ENCODE assay signal across 1 cellular context in the genomic region with DNA sequence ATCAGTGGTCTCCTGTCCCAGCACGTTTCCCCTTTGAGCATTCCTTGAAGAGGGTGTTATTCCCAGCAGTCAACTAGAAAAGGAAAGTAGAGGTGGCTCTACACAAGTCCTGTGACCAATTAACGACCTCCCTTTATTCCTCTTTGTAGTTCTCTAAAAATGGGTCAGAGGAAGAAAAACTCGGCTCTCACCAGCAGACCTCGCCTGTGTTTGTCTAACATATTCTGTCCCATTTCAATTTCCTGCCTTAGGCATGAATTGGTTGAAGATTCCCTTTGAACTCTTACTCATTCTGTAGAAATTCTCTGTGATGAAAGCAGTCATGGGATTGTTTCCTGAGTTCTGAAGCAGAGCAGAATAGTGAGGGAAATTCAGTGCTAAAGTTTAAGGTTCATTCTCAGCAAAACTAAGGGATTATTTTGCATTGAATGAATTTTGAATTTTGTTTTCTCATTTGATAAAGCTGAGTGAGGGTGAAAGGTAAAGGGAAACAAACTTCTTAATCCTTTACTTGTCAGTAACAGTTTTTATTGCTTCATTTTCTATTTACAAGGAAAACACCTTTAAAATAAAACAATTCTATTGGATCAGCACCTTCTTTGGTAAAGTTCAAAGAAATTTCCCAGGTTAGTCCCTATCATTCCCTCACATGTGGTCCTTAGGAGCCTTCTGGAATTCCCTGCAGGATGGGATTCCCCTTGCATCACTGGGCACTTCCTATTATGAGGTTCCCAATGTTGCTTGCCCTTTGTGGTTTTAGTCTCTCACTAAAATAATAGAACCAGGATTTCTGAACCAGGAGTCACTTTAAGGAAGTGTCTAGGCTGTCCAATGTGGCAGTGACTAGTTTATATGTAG.
TF ChIP-seq lines count a peak whose summit lies in the region.

No MANE protein-coding gene starts in this region.

TF ChIP-seq in HepG2, 621 proteins besides CTCF, POLR2A, EP300 and RAD21 (continued from another document and continues in another):
- TF ChIP-seq, protein P1, sequence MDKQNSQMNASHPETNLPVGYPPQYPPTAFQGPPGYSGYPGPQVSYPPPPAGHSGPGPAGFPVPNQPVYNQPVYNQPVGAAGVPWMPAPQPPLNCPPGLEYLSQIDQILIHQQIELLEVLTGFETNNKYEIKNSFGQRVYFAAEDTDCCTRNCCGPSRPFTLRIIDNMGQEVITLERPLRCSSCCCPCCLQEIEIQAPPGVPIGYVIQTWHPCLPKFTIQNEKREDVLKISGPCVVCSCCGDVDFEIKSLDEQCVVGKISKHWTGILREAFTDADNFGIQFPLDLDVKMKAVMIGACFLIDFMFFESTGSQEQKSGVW (CRISPR knock-in tag; IDR thresholded peaks at IDR 0.05; ENCODE audit: borderline replicate concordance): no peak
- TF ChIP-seq, protein P2, sequence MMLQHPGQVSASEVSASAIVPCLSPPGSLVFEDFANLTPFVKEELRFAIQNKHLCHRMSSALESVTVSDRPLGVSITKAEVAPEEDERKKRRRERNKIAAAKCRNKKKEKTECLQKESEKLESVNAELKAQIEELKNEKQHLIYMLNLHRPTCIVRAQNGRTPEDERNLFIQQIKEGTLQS (CRISPR knock-in tag; IDR thresholded peaks at IDR 0.05): peak; percentile 88
- TF ChIP-seq ZFX (CRISPR knock-in tag; IDR thresholded peaks at IDR 0.05; ENCODE audit: low read depth) (no peak), THYN1 (CRISPR knock-in tag; IDR thresholded peaks at IDR 0.05; ENCODE audit: borderline replicate concordance, low read depth) (no peak), MEIS1 (CRISPR knock-in tag; IDR thresholded peaks at IDR 0.05; ENCODE audit: borderline replicate concordance) (no peak), ZFP90 (CRISPR knock-in tag; IDR thresholded peaks at IDR 0.05; ENCODE audit: borderline replicate concordance) (peak; percentile 85; the same call in 1 of the 2 replicates), YY1 (IDR thresholded peaks at IDR 0.05; ENCODE audit: insufficient read depth, insufficient replicate concordance, low read depth, low read length) (no peak), HMGA1 (CRISPR knock-in tag; conservative IDR thresholded peaks at IDR 0.05) (no peak), JUND (CRISPR knock-in tag; IDR thresholded peaks at IDR 0.05) (peak; percentile 77), ZKSCAN8 (CRISPR knock-in tag; IDR thresholded peaks at IDR 0.05; ENCODE audit: borderline replicate concordance) (peak; percentile 92; the same call in 1 of the 2 replicates), NCOR1 (IDR thresholded peaks at IDR 0.05; ENCODE audit: borderline replicate concordance, low read length) (peak; percentile 96), SOX6 (IDR thresholded peaks at IDR 0.05) (no peak), SOX6 (CRISPR knock-in tag; IDR thresholded peaks at IDR 0.05) (peak; percentile 90), MAF1 (CRISPR knock-in tag; IDR thresholded peaks at IDR 0.05; ENCODE audit: borderline replicate concordance) (no peak), MBD4 (IDR thresholded peaks at IDR 0.05; ENCODE audit: borderline replicate concordance, low read length) (peak; percentile 60; the same call in 1 of the 2 replicates), LCORL (IDR thresholded peaks at IDR 0.05) (peak; percentile 65; the same call in 1 of the 2 replicates), LCORL (CRISPR knock-in tag; IDR thresholded peaks at IDR 0.05) (peak; percentile 73; the same call in 1 of the 2 replicates), ZSCAN12 (CRISPR knock-in tag; IDR thresholded peaks at IDR 0.05) (0 out of 2 replicates have a peak, but pooled peaks have one; percentile 6), ZNF260 (CRISPR knock-in tag; IDR thresholded peaks at IDR 0.05; ENCODE audit: borderline replicate concordance, low read depth) (no peak), ZNF431 (CRISPR knock-in tag; IDR thresholded peaks at IDR 0.05; ENCODE audit: borderline replicate concordance, low read depth) (peak; percentile 31; the same call in 1 of the 2 replicates), ZNF296 (CRISPR knock-in tag; conservative IDR thresholded peaks at IDR 0.05) (no peak), ATRX (CRISPR knock-in tag; IDR thresholded peaks at IDR 0.05; ENCODE audit: borderline replicate concordance) (no peak), ZNF225 (CRISPR knock-in tag; IDR thresholded peaks at IDR 0.05) (no peak), NFKBIZ (CRISPR knock-in tag; IDR thresholded peaks at IDR 0.05) (peak; percentile 63; the same call in 1 of the 2 replicates), MED8 (CRISPR knock-in tag; IDR thresholded peaks at IDR 0.05; ENCODE audit: insufficient replicate concordance) (peak; percentile 39), MEF2D (CRISPR knock-in tag; IDR thresholded peaks at IDR 0.05) (peak; percentile 52; the same call in 1 of the 2 replicates), PRMT3 (CRISPR knock-in tag; IDR thresholded peaks at IDR 0.05; ENCODE audit: borderline replicate concordance, low read depth) (no peak), ISL2 (CRISPR knock-in tag; IDR thresholded peaks at IDR 0.05) (peak; percentile 96), PAX8 (CRISPR knock-in tag; IDR thresholded peaks at IDR 0.05; ENCODE audit: borderline replicate concordance) (no peak), ZNF20 (CRISPR knock-in tag; IDR thresholded peaks at IDR 0.05) (no peak), EED (CRISPR knock-in tag; IDR thresholded peaks at IDR 0.05) (no peak), IKZF1 (IDR thresholded peaks at IDR 0.05) (no peak), POLR2AphosphoS5 (IDR thresholded peaks at IDR 0.05; ENCODE audit: low read depth, low read length) (peak; percentile 31), FOXM1 (CRISPR knock-in tag; IDR thresholded peaks at IDR 0.05) (no peak)
- TF ChIP-seq, protein P3, sequence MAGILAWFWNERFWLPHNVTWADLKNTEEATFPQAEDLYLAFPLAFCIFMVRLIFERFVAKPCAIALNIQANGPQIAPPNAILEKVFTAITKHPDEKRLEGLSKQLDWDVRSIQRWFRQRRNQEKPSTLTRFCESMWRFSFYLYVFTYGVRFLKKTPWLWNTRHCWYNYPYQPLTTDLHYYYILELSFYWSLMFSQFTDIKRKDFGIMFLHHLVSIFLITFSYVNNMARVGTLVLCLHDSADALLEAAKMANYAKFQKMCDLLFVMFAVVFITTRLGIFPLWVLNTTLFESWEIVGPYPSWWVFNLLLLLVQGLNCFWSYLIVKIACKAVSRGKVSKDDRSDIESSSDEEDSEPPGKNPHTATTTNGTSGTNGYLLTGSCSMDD (CRISPR knock-in tag; IDR thresholded peaks at IDR 0.05): no peak
- TF ChIP-seq, protein P4, sequence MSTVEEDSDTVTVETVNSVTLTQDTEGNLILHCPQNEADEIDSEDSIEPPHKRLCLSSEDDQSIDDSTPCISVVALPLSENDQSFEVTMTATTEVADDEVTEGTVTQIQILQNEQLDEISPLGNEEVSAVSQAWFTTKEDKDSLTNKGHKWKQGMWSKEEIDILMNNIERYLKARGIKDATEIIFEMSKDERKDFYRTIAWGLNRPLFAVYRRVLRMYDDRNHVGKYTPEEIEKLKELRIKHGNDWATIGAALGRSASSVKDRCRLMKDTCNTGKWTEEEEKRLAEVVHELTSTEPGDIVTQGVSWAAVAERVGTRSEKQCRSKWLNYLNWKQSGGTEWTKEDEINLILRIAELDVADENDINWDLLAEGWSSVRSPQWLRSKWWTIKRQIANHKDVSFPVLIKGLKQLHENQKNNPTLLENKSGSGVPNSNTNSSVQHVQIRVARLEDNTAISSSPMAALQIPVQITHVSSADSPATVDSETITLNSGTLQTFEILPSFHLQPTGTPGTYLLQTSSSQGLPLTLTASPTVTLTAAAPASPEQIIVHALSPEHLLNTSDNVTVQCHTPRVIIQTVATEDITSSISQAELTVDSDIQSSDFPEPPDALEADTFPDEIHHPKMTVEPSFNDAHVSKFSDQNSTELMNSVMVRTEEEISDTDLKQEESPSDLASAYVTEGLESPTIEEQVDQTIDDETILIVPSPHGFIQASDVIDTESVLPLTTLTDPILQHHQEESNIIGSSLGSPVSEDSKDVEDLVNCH (CRISPR knock-in tag; IDR thresholded peaks at IDR 0.05): no peak
- TF ChIP-seq, protein P5, sequence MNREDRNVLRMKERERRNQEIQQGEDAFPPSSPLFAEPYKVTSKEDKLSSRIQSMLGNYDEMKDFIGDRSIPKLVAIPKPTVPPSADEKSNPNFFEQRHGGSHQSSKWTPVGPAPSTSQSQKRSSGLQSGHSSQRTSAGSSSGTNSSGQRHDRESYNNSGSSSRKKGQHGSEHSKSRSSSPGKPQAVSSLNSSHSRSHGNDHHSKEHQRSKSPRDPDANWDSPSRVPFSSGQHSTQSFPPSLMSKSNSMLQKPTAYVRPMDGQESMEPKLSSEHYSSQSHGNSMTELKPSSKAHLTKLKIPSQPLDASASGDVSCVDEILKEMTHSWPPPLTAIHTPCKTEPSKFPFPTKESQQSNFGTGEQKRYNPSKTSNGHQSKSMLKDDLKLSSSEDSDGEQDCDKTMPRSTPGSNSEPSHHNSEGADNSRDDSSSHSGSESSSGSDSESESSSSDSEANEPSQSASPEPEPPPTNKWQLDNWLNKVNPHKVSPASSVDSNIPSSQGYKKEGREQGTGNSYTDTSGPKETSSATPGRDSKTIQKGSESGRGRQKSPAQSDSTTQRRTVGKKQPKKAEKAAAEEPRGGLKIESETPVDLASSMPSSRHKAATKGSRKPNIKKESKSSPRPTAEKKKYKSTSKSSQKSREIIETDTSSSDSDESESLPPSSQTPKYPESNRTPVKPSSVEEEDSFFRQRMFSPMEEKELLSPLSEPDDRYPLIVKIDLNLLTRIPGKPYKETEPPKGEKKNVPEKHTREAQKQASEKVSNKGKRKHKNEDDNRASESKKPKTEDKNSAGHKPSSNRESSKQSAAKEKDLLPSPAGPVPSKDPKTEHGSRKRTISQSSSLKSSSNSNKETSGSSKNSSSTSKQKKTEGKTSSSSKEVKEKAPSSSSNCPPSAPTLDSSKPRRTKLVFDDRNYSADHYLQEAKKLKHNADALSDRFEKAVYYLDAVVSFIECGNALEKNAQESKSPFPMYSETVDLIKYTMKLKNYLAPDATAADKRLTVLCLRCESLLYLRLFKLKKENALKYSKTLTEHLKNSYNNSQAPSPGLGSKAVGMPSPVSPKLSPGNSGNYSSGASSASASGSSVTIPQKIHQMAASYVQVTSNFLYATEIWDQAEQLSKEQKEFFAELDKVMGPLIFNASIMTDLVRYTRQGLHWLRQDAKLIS (CRISPR knock-in tag; IDR thresholded peaks at IDR 0.05): peak; percentile 36; the same call in 1 of the 2 replicates
- TF ChIP-seq, protein P6, sequence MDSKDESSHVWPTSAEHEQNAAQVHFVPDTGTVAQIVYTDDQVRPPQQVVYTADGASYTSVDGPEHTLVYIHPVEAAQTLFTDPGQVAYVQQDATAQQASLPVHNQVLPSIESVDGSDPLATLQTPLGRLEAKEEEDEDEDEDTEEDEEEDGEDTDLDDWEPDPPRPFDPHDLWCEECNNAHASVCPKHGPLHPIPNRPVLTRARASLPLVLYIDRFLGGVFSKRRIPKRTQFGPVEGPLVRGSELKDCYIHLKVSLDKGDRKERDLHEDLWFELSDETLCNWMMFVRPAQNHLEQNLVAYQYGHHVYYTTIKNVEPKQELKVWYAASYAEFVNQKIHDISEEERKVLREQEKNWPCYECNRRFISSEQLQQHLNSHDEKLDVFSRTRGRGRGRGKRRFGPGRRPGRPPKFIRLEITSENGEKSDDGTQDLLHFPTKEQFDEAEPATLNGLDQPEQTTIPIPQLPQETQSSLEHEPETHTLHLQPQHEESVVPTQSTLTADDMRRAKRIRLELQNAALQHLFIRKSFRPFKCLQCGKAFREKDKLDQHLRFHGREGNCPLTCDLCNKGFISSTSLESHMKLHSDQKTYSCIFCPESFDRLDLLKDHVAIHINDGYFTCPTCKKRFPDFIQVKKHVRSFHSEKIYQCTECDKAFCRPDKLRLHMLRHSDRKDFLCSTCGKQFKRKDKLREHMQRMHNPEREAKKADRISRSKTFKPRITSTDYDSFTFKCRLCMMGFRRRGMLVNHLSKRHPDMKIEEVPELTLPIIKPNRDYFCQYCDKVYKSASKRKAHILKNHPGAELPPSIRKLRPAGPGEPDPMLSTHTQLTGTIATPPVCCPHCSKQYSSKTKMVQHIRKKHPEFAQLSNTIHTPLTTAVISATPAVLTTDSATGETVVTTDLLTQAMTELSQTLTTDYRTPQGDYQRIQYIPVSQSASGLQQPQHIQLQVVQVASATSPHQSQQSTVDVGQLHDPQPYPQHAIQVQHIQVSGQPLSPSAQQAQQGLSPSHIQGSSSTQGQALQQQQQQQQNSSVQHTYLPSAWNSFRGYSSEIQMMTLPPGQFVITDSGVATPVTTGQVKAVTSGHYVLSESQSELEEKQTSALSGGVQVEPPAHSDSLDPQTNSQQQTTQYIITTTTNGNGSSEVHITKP (CRISPR knock-in tag; IDR thresholded peaks at IDR 0.05; ENCODE audit: low read depth): no peak
- TF ChIP-seq, protein P7, sequence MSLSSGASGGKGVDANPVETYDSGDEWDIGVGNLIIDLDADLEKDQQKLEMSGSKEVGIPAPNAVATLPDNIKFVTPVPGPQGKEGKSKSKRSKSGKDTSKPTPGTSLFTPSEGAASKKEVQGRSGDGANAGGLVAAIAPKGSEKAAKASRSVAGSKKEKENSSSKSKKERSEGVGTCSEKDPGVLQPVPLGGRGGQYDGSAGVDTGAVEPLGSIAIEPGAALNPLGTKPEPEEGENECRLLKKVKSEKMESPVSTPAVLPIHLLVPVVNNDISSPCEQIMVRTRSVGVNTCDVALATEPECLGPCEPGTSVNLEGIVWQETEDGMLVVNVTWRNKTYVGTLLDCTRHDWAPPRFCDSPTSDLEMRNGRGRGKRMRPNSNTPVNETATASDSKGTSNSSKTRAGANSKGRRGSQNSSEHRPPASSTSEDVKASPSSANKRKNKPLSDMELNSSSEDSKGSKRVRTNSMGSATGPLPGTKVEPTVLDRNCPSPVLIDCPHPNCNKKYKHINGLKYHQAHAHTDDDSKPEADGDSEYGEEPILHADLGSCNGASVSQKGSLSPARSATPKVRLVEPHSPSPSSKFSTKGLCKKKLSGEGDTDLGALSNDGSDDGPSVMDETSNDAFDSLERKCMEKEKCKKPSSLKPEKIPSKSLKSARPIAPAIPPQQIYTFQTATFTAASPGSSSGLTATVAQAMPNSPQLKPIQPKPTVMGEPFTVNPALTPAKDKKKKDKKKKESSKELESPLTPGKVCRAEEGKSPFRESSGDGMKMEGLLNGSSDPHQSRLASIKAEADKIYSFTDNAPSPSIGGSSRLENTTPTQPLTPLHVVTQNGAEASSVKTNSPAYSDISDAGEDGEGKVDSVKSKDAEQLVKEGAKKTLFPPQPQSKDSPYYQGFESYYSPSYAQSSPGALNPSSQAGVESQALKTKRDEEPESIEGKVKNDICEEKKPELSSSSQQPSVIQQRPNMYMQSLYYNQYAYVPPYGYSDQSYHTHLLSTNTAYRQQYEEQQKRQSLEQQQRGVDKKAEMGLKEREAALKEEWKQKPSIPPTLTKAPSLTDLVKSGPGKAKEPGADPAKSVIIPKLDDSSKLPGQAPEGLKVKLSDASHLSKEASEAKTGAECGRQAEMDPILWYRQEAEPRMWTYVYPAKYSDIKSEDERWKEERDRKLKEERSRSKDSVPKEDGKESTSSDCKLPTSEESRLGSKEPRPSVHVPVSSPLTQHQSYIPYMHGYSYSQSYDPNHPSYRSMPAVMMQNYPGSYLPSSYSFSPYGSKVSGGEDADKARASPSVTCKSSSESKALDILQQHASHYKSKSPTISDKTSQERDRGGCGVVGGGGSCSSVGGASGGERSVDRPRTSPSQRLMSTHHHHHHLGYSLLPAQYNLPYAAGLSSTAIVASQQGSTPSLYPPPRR (CRISPR knock-in tag; IDR thresholded peaks at IDR 0.05; ENCODE audit: borderline replicate concordance): peak; percentile 90
- TF ChIP-seq, protein P8, sequence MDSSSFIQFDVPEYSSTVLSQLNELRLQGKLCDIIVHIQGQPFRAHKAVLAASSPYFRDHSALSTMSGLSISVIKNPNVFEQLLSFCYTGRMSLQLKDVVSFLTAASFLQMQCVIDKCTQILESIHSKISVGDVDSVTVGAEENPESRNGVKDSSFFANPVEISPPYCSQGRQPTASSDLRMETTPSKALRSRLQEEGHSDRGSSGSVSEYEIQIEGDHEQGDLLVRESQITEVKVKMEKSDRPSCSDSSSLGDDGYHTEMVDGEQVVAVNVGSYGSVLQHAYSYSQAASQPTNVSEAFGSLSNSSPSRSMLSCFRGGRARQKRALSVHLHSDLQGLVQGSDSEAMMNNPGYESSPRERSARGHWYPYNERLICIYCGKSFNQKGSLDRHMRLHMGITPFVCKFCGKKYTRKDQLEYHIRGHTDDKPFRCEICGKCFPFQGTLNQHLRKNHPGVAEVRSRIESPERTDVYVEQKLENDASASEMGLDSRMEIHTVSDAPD (CRISPR knock-in tag; IDR thresholded peaks at IDR 0.05): 0 out of 2 replicates have a peak, but pooled peaks have one; percentile 41
